ENCODE assay signal across 13 cellular contexts in the genomic region with DNA sequence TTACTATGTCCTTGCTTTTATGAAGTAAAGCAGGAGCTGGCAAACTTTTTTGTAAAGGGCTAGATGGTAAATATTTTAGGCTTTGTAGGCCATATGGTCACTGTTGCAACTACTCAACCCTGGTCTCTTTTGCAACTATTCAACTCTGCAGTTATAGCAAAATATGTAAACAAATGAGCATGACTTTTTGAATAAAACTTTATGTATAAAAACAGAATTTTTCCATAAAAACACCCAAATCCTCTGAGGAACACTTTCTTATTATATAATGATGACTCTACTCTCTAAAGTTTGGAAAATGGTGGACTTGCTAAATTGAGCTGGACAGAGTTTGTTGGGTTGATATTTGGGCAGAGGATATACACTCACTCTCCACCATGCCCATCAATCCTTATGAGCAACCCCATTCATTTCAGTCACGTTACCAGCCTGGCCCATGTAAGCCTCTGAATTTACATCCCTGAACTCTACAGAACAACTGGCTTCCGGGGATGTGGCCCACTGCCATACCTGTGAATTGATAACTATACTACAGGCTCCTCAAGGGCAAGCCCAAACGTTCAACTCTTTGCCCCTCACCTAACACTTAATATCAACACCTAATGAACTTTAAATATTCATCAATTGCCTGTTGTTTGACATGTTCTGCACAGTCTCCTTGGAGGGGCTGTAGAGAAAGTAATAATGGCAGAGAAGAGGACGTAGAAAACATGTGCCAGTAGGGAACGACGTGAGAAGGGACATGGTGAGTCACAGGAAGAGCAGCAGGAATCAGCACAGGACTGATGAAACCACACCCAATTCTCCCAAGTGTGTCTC. TPM values are rescaled to one million over a fixed set of nuclear protein-coding genes. Genes with fewer than 3 reads are reported as not detected.
DNase-seq lines count a peak whose midpoint lies in the region; TF ChIP-seq lines count a peak whose summit lies in the region.
"Had no signal": no experiment of that assay in that cellular context is flagged by ENCODE, and none has a peak within 500 bp of the region (broad histone marks: within the 10 kb centered on the region; RNA-seq: fewer than 3 reads in every experiment).

No MANE protein-coding gene starts in this region.

- H3K9me3 Mint-ChIP-seq in chondrocyte (ENCODE audit: low read depth), result no peaks in the 10 kb centered on the region
- H3K9me3 Mint-ChIP-seq: activated T-helper 1 cell treated with anti-CD3 and anti-CD28 coated beads, Interleukin-12 subunit alpha, Interleukin-12 subunit beta, Interleukin-2, Interleukin-4 antibody, amounts not matched to agents 30 ng/mL and 10 ng/mL and 1 ng/mL, durations not matched to agents 14 hours and 24 hours and 36 hours; central memory CD8-positive, alpha-beta T cell had no signal

- no peaks in the 10 kb centered on the region for H3K36me3 Mint-ChIP-seq in chondrocyte (ENCODE audit: low read depth)

- peaks cover 9% of the 10 kb centered on the region for H3K4me1 Mint-ChIP-seq in chondrocyte (ENCODE audit: low read depth)

- H3K27ac ChIP-seq in substantia nigra (ENCODE audit: low read depth, low read length, poor library complexity, severe bottlenecking), result no peak overlapping the region

- DNase-seq in EH (ENCODE audit: low read depth) (peak; percentile 77), NCI-H460 (ENCODE audit: extremely low read depth, low read depth) (peak; percentile 96), chondrocyte (ENCODE audit: low spot score) (no peak), myocyte (ENCODE audit: low read depth) (peak; percentile 42), substantia nigra (lab: John Stamatoyannopoulos, UW) (no peak), SK-N-DZ (ENCODE audit: low spot score) (no peak)
- DNase-seq in activated T-cell treated with anti-CD3 and anti-CD28 coated beads, Interleukin-2, amount 50 U/mL, for 48 hours, result no peak
- DNase-seq in stimulated activated CD4-positive, alpha-beta T cell treated with anti-CD3 and anti-CD28 coated beads, Interleukin-4, amount 100 ng/mL, for 24 hours, result no peak
- DNase-seq: COR-L47, NCI-H2029, posterior cingulate gyrus had no signal

- H3K27me3 Mint-ChIP-seq in chondrocyte (ENCODE audit: low read depth), result no peaks in the 10 kb centered on the region
- H3K27me3 Mint-ChIP-seq: central memory CD8-positive, alpha-beta T cell had no signal

- H3K4me3 Mint-ChIP-seq in chondrocyte (ENCODE audit: unreplicated experiment), result no peak overlapping the region
- H3K4me3 Mint-ChIP-seq: activated T-helper 1 cell treated with anti-CD3 and anti-CD28 coated beads, Interleukin-12 subunit alpha, Interleukin-12 subunit beta, Interleukin-2, Interleukin-4 antibody, amounts not matched to agents 30 ng/mL and 10 ng/mL and 1 ng/mL, durations not matched to agents 14 hours and 24 hours and 36 hours; central memory CD8-positive, alpha-beta T cell had no signal

- no peak for TF ChIP-seq CTCF in chondrocyte (IDR thresholded peaks at IDR 0.05)

- H3K27ac Mint-ChIP-seq in chondrocyte (ENCODE audit: unreplicated experiment), result peak overlapping the region; percentile 76
- H3K27ac Mint-ChIP-seq: activated T-helper 1 cell treated with anti-CD3 and anti-CD28 coated beads, Interleukin-12 subunit alpha, Interleukin-12 subunit beta, Interleukin-2, Interleukin-4 antibody, amounts not matched to agents 30 ng/mL and 10 ng/mL and 1 ng/mL, durations not matched to agents 14 hours and 24 hours and 36 hours had no signal

RNA-seq across cellular contexts. Expression of gene SGMS1, which starts 37.6 kb away (rescaled TPM):
- total RNA-seq in NCI-H460 (2014; rRNA removed; shearing (Covaris generic)), result 52.0 and 58.7 TPM in 2 replicates
- 42.0 and 48.5 TPM in 2 replicates for polyA plus RNA-seq in NCI-H460 (2014; cell fraction: nucleus; rRNA removed)
- total RNA-seq in chondrocyte (22.6 to 27.1 TPM (median 24.9 TPM) in 3 replicates), myocyte (23.7 and 44.0 TPM in 2 replicates)
- polyA plus RNA-seq in myocyte (2012), result 9.9 TPM
- polyA plus RNA-seq in SK-N-DZ (2014; cell fraction: cytosol; rRNA removed), result 7.8 and 8.0 TPM in 2 replicates
- 5.1 and 6.7 TPM in 2 replicates for polyA plus RNA-seq in SK-N-DZ (2014; cell fraction: nucleus; rRNA removed)

Comparison
In these comparisons a context has a peak if more than half of its experiments do, and no peak if none do; other contexts are left out.
1. DNase-seq: peak in EH (single experiment), NCI-H460 (single experiment) and myocyte (single experiment); none in chondrocyte (single experiment), activated T-cell treated with anti-CD3 and anti-CD28 coated beads, Interleukin-2, amount 50 U/mL, for 48 hours (0 of 2), stimulated activated CD4-positive, alpha-beta T cell treated with anti-CD3 and anti-CD28 coated beads, Interleukin-4, amount 100 ng/mL, for 24 hours (single experiment), substantia nigra (0 of 49) and SK-N-DZ (single experiment).